Comparison of ENCODE assay signal across 21 cellular contexts in genomic region chr17:31128241-31128640, GRCh38.
"Had no signal": no experiment of that assay in that cellular context is flagged by ENCODE, and none has a peak within 500 bp of the region (broad histone marks: within the 10 kb centered on the region; RNA-seq: fewer than 3 reads in every experiment).

No MANE protein-coding gene starts in this region.

- DNase-seq: dermis blood vessel endothelial cell; effector memory CD4-positive, alpha-beta T cell; left colon; natural killer cell; occipital lobe; ovary; posterior cingulate gyrus; psoas muscle; right lobe of liver; small intestine; stimulated activated CD4-positive, alpha-beta T cell treated with anti-CD3 and anti-CD28 coated beads, Interleukin-15, amount 100 ng/mL, for 24 hours; stimulated activated CD4-positive, alpha-beta T cell treated with anti-CD3 and anti-CD28 coated beads, Interleukin-4, amount 100 ng/mL, for 24 hours; stimulated activated naive CD4-positive, alpha-beta T cell treated with Interleukin-2 at 50 U/mL for 16 hours; stomach; thyroid gland had no signal

- H3K9me3 Mint-ChIP-seq: memory B cell; natural killer cell; stimulated activated effector memory CD8-positive, alpha-beta T cell treated with anti-CD3 and anti-CD28 coated beads, Interleukin-12 subunit alpha, Interleukin-12 subunit beta, amount 100 ng/mL, for 72 hours; type B pancreatic cell had no signal

- H3K27ac Mint-ChIP-seq: memory B cell; natural killer cell; stimulated activated effector memory CD8-positive, alpha-beta T cell treated with anti-CD3 and anti-CD28 coated beads, Interleukin-12 subunit alpha, Interleukin-12 subunit beta, amount 100 ng/mL, for 72 hours; type B pancreatic cell had no signal

- H3K36me3 Mint-ChIP-seq: natural killer cell; stimulated activated effector memory CD8-positive, alpha-beta T cell treated with anti-CD3 and anti-CD28 coated beads, Interleukin-12 subunit alpha, Interleukin-12 subunit beta, amount 100 ng/mL, for 72 hours had no signal

- H3K4me1 Mint-ChIP-seq: memory B cell; stimulated activated effector memory CD8-positive, alpha-beta T cell treated with anti-CD3 and anti-CD28 coated beads, Interleukin-12 subunit alpha, Interleukin-12 subunit beta, amount 100 ng/mL, for 72 hours had no signal

- H3K4me3 Mint-ChIP-seq: memory B cell; natural killer cell; stimulated activated effector memory CD8-positive, alpha-beta T cell treated with anti-CD3 and anti-CD28 coated beads, Interleukin-12 subunit alpha, Interleukin-12 subunit beta, amount 100 ng/mL, for 72 hours; type B pancreatic cell had no signal

- H3K27me3 Mint-ChIP-seq: memory B cell, type B pancreatic cell had no signal

- H3K27ac ChIP-seq: coronary artery, hepatocyte, ovary, psoas muscle, right lobe of liver, stomach, thyroid gland had no signal

- H3K9me3 ChIP-seq: ovary, psoas muscle, right lobe of liver, stomach, thyroid gland had no signal

- H3K36me3 ChIP-seq: ovary, right lobe of liver, stomach, thyroid gland had no signal

- H3K27me3 ChIP-seq: hepatocyte, ovary, right lobe of liver, stomach, thyroid gland had no signal

- H3K4me3 ChIP-seq: coronary artery, hepatocyte, lung, ovary, psoas muscle, right lobe of liver, stomach, thyroid gland had no signal

- ATAC-seq: left colon; natural killer cell; psoas muscle; stimulated activated effector memory CD8-positive, alpha-beta T cell treated with anti-CD3 and anti-CD28 coated beads, Interleukin-12 subunit alpha, Interleukin-12 subunit beta, amount 100 ng/mL, for 72 hours had no signal
